ENCODE assay signal across 1 cellular context in the genomic region with DNA sequence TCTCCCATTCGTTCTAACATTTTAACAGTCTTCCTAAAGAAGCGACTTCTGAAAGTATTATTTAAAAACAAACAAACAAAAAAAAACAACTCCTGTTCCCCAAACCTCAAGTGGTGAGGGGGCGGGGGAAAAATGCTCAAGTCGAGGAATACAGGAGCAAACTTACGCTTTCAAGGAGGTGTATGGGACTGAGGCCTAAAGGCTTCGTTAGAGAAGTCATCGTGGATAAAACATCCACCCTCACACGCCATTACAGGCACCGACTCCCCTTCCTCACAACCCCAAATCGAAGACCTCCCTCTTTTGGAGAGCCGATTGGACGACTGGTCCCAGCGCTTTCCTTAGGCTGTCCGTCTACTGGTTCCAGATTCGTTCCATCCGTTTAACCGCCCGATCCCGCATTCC.
TF ChIP-seq lines count a peak whose summit lies in the region.

No MANE protein-coding gene starts in this region.

TF ChIP-seq in neural cell, 6 proteins besides CTCF, POLR2A, EP300 and RAD21 (continued from another document):
- TF ChIP-seq, protein P1, sequence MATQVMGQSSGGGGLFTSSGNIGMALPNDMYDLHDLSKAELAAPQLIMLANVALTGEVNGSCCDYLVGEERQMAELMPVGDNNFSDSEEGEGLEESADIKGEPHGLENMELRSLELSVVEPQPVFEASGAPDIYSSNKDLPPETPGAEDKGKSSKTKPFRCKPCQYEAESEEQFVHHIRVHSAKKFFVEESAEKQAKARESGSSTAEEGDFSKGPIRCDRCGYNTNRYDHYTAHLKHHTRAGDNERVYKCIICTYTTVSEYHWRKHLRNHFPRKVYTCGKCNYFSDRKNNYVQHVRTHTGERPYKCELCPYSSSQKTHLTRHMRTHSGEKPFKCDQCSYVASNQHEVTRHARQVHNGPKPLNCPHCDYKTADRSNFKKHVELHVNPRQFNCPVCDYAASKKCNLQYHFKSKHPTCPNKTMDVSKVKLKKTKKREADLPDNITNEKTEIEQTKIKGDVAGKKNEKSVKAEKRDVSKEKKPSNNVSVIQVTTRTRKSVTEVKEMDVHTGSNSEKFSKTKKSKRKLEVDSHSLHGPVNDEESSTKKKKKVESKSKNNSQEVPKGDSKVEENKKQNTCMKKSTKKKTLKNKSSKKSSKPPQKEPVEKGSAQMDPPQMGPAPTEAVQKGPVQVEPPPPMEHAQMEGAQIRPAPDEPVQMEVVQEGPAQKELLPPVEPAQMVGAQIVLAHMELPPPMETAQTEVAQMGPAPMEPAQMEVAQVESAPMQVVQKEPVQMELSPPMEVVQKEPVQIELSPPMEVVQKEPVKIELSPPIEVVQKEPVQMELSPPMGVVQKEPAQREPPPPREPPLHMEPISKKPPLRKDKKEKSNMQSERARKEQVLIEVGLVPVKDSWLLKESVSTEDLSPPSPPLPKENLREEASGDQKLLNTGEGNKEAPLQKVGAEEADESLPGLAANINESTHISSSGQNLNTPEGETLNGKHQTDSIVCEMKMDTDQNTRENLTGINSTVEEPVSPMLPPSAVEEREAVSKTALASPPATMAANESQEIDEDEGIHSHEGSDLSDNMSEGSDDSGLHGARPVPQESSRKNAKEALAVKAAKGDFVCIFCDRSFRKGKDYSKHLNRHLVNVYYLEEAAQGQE (IDR thresholded peaks at IDR 0.05; ENCODE audit: borderline replicate concordance), result no peak
- TF ChIP-seq TAF1 (IDR thresholded peaks at IDR 0.05; ENCODE audit: low read depth) (no peak), EZH2 (IDR thresholded peaks at IDR 0.05; ENCODE audit: borderline replicate concordance, insufficient read depth, low read length, poor library complexity, severe bottlenecking) (no peak), POLR2AphosphoS5 (IDR thresholded peaks at IDR 0.05) (no peak), SMC3 (conservative IDR thresholded peaks at IDR 0.05; ENCODE audit: poor library complexity) (no peak)
TF ChIP-seq in neural cell: peak in this region for 1.
